8 cellular contexts compared by ENCODE assay signal in genomic region chr15:42273099-42273899, GRCh38. TPM values are rescaled to one million over a fixed set of nuclear protein-coding genes. Genes with fewer than 3 reads are reported as not detected.
DNase-seq lines count a peak whose midpoint lies in the region; ATAC-seq lines count a peak whose summit lies in the region.

A gene with protein sequence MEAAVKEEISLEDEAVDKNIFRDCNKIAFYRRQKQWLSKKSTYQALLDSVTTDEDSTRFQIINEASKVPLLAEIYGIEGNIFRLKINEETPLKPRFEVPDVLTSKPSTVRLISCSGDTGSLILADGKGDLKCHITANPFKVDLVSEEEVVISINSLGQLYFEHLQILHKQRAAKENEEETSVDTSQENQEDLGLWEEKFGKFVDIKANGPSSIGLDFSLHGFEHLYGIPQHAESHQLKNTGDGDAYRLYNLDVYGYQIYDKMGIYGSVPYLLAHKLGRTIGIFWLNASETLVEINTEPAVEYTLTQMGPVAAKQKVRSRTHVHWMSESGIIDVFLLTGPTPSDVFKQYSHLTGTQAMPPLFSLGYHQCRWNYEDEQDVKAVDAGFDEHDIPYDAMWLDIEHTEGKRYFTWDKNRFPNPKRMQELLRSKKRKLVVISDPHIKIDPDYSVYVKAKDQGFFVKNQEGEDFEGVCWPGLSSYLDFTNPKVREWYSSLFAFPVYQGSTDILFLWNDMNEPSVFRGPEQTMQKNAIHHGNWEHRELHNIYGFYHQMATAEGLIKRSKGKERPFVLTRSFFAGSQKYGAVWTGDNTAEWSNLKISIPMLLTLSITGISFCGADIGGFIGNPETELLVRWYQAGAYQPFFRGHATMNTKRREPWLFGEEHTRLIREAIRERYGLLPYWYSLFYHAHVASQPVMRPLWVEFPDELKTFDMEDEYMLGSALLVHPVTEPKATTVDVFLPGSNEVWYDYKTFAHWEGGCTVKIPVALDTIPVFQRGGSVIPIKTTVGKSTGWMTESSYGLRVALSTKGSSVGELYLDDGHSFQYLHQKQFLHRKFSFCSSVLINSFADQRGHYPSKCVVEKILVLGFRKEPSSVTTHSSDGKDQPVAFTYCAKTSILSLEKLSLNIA (N-terminal part only) (plus strand): TSS chr15:42273201. CDS start chr15:42274482, 1,281 bp downstream.
Gene TMEM87A (minus strand): TSS chr15:42273433. CDS start chr15:42273398, 35 bp downstream.

- peak within 1 kb of the TSS; percentile 98 for H3K27ac ChIP-seq in temporal lobe (ENCODE audit: low read depth, low read length)

- H3K9me3 Mint-ChIP-seq in activated naive CD4-positive, alpha-beta T cell treated with anti-CD3 and anti-CD28 coated beads, Interleukin-2, amount 50 U/mL, for 72 hours, result no peaks in the 10 kb centered on the region

- H3K36me3 Mint-ChIP-seq in activated naive CD4-positive, alpha-beta T cell treated with anti-CD3 and anti-CD28 coated beads, Interleukin-2, amount 50 U/mL, for 72 hours, result peaks cover 14 to 26% of the 10 kb centered on the region in 2 donors

- peak within 1 kb of the TSS; percentile 97 to 99 for H3K27ac Mint-ChIP-seq in activated naive CD4-positive, alpha-beta T cell treated with anti-CD3 and anti-CD28 coated beads, Interleukin-2, amount 50 U/mL, for 72 hours

- H3K4me3 ChIP-seq in GM08714 (ENCODE audit: low read length), result peak within 1 kb of the TSS; percentile 82

- DNase-seq in NCI-H1092 treated with DMSO at 0.1 percent for 48 hours (lab: John Stamatoyannopoulos, UW), result peak; percentile 95
- DNase-seq in SKM-1 (lab: John Stamatoyannopoulos, UW; ENCODE audit: unreplicated experiment), result peak; percentile 98
- peak; percentile 90 to 96 for DNase-seq in activated naive CD4-positive, alpha-beta T cell treated with anti-CD3 and anti-CD28 coated beads, Interleukin-2, amount 50 U/mL, for 72 hours (ENCODE audit: low spot score in 2 of 2)
- DNase-seq in glomerular endothelial cell (ENCODE audit: extremely low read depth, low read depth, low spot score), result peak; percentile 93
- peak; percentile 94 for DNase-seq in occipital lobe (lab: John Stamatoyannopoulos, UW)

- ATAC-seq in HG02610 (IDR thresholded peaks at IDR 0.05; ENCODE audit: unreplicated experiment), result peak; percentile 93
- ATAC-seq in activated naive CD4-positive, alpha-beta T cell treated with anti-CD3 and anti-CD28 coated beads, Interleukin-2, amount 50 U/mL, for 72 hours, result peak; percentile 97

RNA-seq across cellular contexts. Expression of the first gene that starts in this region (rescaled TPM):
- total RNA-seq in activated naive CD4-positive, alpha-beta T cell treated with anti-CD3 and anti-CD28 coated beads, Interleukin-2, amount 50 U/mL, for 72 hours, result 10 to 100 TPM; 25.0 to 32.4 TPM
- total RNA-seq in glomerular endothelial cell (12.1 and 14.1 TPM in 2 replicates), occipital lobe (13.6 TPM), temporal lobe (6.9 TPM)

RNA-seq across cellular contexts. Expression of gene TMEM87A, which starts in this region (rescaled TPM):
- 10 to 100 TPM; 35.9 to 45.2 TPM for total RNA-seq in activated naive CD4-positive, alpha-beta T cell treated with anti-CD3 and anti-CD28 coated beads, Interleukin-2, amount 50 U/mL, for 72 hours
- total RNA-seq in glomerular endothelial cell (25.8 and 27.7 TPM in 2 replicates), occipital lobe (67.4 TPM), temporal lobe (57.0 TPM)

Comparison
In these comparisons a context has a peak if more than half of its experiments do, and no peak if none do; other contexts are left out.
1. Peak in every context shown above with its lines: DNase-seq, ATAC-seq, H3K4me3 ChIP-seq and H3K27ac ChIP-seq.